ENCODE assay signal across 9 cellular contexts in genomic region chr16:9297437-9298113, GRCh38.
A peak's percentile ranks its signal among the peaks of the same experiment; 100 is the strongest.
DNase-seq lines count a peak whose midpoint lies in the region; ATAC-seq and TF ChIP-seq lines count a peak whose summit lies in the region.
"Had no signal": no experiment of that assay in that cellular context is flagged by ENCODE, and none has a peak within 500 bp of the region (broad histone marks: within the 10 kb centered on the region; RNA-seq: fewer than 3 reads in every experiment).

No MANE protein-coding gene starts in this region.

- H3K79me2 ChIP-seq in OCI-LY7 (ENCODE audit: insufficient read depth, low read depth, low read length), result no peaks in the 10 kb centered on the region

- peaks cover 3 to 22% (median 12%) of the 10 kb centered on the region in 5 donors for H3K27me3 Mint-ChIP-seq in naive thymus-derived CD8-positive, alpha-beta T cell
- H3K27me3 Mint-ChIP-seq: CD4-positive, CD25-positive, alpha-beta regulatory T cell had no signal

- H4K20me1 ChIP-seq in OCI-LY7 (ENCODE audit: insufficient read depth, low read length), result no peaks in the 10 kb centered on the region

- no peak overlapping the region for H2AFZ ChIP-seq in OCI-LY7 (ENCODE audit: low read length)

- H3K36me3 Mint-ChIP-seq in naive thymus-derived CD8-positive, alpha-beta T cell, result peaks cover 0 to 1% (median 1%) of the 10 kb centered on the region in 3 donors
- H3K36me3 Mint-ChIP-seq: CD4-positive, CD25-positive, alpha-beta regulatory T cell had no signal

- POLR2A ChIA-PET in OCI-LY7 (lab: Charles Lee), result no interaction called here
- POLR2A ChIA-PET in naive thymus-derived CD8-positive, alpha-beta T cell (lab: Charles Lee), result no interaction called here

- no TSS peak for BruUV-seq in OCI-LY7 (replicated peaks; lab: Mats Ljungman, UMichigan)

- CTCF ChIA-PET in OCI-LY7 (lab: Charles Lee; ENCODE audit: unreplicated experiment), result no interaction called here

- no peak for ATAC-seq in GM18861 (IDR thresholded peaks at IDR 0.05; ENCODE audit: unreplicated experiment)
- no peak for ATAC-seq in naive thymus-derived CD8-positive, alpha-beta T cell

- H3K9me3 ChIP-seq in OCI-LY7 (ENCODE audit: low read length), result no peaks in the 10 kb centered on the region

- H3K9me2 ChIP-seq in OCI-LY7 (ENCODE audit: insufficient read depth, low read length), result no peaks in the 10 kb centered on the region

- intact Hi-C loops in OCI-LY7 (cut with micrococcal nuclease; ENCODE audit: unreplicated experiment), result no loop called here

- H3K4me3 ChIP-seq in OCI-LY7 (ENCODE audit: low read depth, low read length, poor library complexity, severe bottlenecking), result no peak overlapping the region

- peaks cover 0 to 16% (median 2%) of the 10 kb centered on the region in 9 donors for H3K9me3 Mint-ChIP-seq in naive thymus-derived CD8-positive, alpha-beta T cell

- no peaks in the 10 kb centered on the region for H3K36me3 ChIP-seq in OCI-LY7 (ENCODE audit: insufficient read depth, low read length)

- H3K27ac ChIP-seq in OCI-LY7 (ENCODE audit: low read depth, low read length, poor library complexity, severe bottlenecking), result no peak overlapping the region

- DNase-seq in NCI-H2227 (lab: John Stamatoyannopoulos, UW; ENCODE audit: unreplicated experiment) (peak; percentile 20), NCI-H2227 treated with DMSO at 0.1 percent for 48 hours (lab: John Stamatoyannopoulos, UW) (no peak), OCI-LY7 (ENCODE audit: low spot score) (peak; percentile 12), glomerular visceral epithelial cell (ENCODE audit: extremely low spot score) (peak; percentile 8), superior temporal gyrus (ENCODE audit: extremely low spot score) (peak; percentile 63), T1000 (lab: John Stamatoyannopoulos, UW) (no peak)
- no peak for DNase-seq in naive thymus-derived CD8-positive, alpha-beta T cell
- DNase-seq: CD4-positive, CD25-positive, alpha-beta regulatory T cell had no signal

- no peak overlapping the region for H3K4me3 Mint-ChIP-seq in naive thymus-derived CD8-positive, alpha-beta T cell
- H3K4me3 Mint-ChIP-seq: CD4-positive, CD25-positive, alpha-beta regulatory T cell had no signal

- H3K4me1 Mint-ChIP-seq in naive thymus-derived CD8-positive, alpha-beta T cell, result no peaks in the 10 kb centered on the region
- H3K4me1 Mint-ChIP-seq: CD4-positive, CD25-positive, alpha-beta regulatory T cell had no signal

- H3K4me1 ChIP-seq in OCI-LY7 (ENCODE audit: insufficient read depth, low read length, poor library complexity, severe bottlenecking), result no peaks in the 10 kb centered on the region

- H3K4me2 ChIP-seq in OCI-LY7 (ENCODE audit: low read length), result no peak overlapping the region

- peak; percentile 80 for TF ChIP-seq CTCF in OCI-LY7 (conservative IDR thresholded peaks at IDR 0.05; ENCODE audit: low read length)

- H3K27ac Mint-ChIP-seq in naive thymus-derived CD8-positive, alpha-beta T cell, result peak overlapping the region in 1 of 10 donors; percentile 48
- H3K27ac Mint-ChIP-seq: CD4-positive, CD25-positive, alpha-beta regulatory T cell had no signal

Comparison
In these comparisons a context has a peak if more than half of its experiments do, and no peak if none do; other contexts are left out.
1. DNase-seq: peak in NCI-H2227 (single experiment), OCI-LY7 (single experiment), glomerular visceral epithelial cell (single experiment) and superior temporal gyrus (single experiment); none in NCI-H2227 treated with DMSO at 0.1 percent for 48 hours (single experiment), T1000 (single experiment) and naive thymus-derived CD8-positive, alpha-beta T cell (0 of 10).